ENCODE assay signal across 9 cellular contexts in the genomic region with DNA sequence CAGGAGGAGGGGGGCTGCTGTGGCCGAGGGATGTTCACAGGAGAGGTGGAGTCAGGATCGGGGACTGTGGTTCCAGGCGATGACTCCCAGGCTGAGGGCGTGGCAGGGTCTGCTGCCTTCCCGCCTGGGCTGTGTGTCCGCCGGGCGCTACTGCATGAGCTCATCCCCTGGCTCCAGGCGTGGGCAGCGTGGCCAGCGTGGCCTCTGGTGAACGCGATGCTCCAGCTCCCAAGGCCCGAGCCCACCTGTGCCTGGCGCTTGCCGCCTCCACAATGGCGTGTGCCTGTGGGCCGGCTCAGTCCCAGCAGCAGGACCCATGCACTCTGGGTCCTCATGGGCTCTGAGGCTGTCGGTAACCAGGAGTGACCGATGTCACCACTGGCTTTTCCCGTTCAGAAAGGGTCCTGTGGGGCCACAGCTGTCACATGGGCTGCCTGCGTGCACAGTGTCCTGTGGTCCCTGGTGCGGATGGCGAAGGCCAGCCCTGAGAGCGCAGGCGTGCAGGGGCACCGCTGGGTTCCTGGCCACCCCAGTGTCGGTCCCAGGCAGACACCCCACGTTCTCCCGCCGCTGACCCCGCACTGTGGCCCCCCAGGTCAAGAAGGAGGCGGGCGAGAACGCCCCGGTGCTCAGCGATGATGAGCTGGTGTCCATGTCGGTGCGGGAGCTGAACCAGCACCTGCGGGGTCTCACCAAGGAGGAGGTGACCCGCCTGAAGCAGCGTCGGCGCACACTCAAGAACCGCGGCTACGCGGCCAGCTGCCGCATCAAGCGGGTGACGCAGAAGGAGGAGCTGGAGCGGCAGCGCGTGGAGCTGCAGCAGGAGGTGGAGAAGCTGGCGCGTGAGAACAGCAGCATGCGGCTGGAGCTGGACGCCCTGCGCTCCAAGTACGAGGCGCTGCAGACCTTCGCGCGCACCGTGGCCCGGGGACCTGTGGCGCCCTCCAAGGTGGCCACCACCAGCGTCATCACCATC. TPM values are rescaled to one million over a fixed set of nuclear protein-coding genes. Genes with fewer than 3 reads are reported as not detected.
DNase-seq lines count a peak whose midpoint lies in the region; ATAC-seq, FAIRE-seq and TF ChIP-seq lines count a peak whose summit lies in the region.
"Had no signal": no experiment of that assay in that cellular context is flagged by ENCODE, and none has a peak within 500 bp of the region (broad histone marks: within the 10 kb centered on the region; RNA-seq: fewer than 3 reads in every experiment).

No MANE protein-coding gene starts in this region.

- peak overlapping the region; percentile 98 for H3K4me3 ChIP-seq in A549
- H3K4me3 ChIP-seq in effector memory CD4-positive, alpha-beta T cell (ENCODE audit: insufficient read depth, low read depth, low read length, poor library complexity, severe bottlenecking) = no peak overlapping the region

- WGBS in A549 (ENCODE audit: missing lambda C conversion rate) = 96% methylated on average over 42 of the region's 68 CpGs

- no peak for TF ChIP-seq RAD21 in A549 (conservative IDR thresholded peaks at IDR 0.05 in 1 of 2, IDR thresholded peaks at IDR 0.05 in 1 of 2)

- no peaks in the 10 kb centered on the region for H3K27me3 Mint-ChIP-seq in mesothelial cell of epicardium (ENCODE audit: low read depth)
- H3K27me3 Mint-ChIP-seq: dendritic cell treated with granulocyte-macrophage colony-stimulating factor and Interleukin-4, amounts not matched to agents 40 ng/mL and 50 ng/mL, for 4 days had no signal

- no peak for FAIRE-seq in A549 (lab: Jason Lieb, UNC)

- H3K4me1 Mint-ChIP-seq in mesothelial cell of epicardium = peaks cover 27% of the 10 kb centered on the region

- ATAC-seq in A549 = no peak

- H3K9me3 ChIP-seq in A549 = no peaks in the 10 kb centered on the region
- no peaks in the 10 kb centered on the region for H3K9me3 ChIP-seq in effector memory CD4-positive, alpha-beta T cell (ENCODE audit: control insufficient read depth, low read length)

- TF ChIP-seq EP300 in A549 (IDR thresholded peaks at IDR 0.05) = no peak

- H3K27ac Mint-ChIP-seq in mesothelial cell of epicardium = peak overlapping the region; percentile 90
- H3K27ac Mint-ChIP-seq: dendritic cell treated with granulocyte-macrophage colony-stimulating factor and Interleukin-4, amounts not matched to agents 40 ng/mL and 50 ng/mL, for 4 days; nephron had no signal

- H3K27ac ChIP-seq in A549 = peak overlapping the region; percentile 97 to 98
- H3K27ac ChIP-seq in effector memory CD4-positive, alpha-beta T cell (ENCODE audit: insufficient read depth, low read length, poor library complexity, severe bottlenecking) = no peak overlapping the region
- H3K27ac ChIP-seq: HL-60 had no signal

- H3K4me1 ChIP-seq in A549 = peaks cover 88% of the 10 kb centered on the region
- no peaks in the 10 kb centered on the region for H3K4me1 ChIP-seq in effector memory CD4-positive, alpha-beta T cell (ENCODE audit: control insufficient read depth, insufficient read depth, low read length, poor library complexity, severe bottlenecking)

- peaks cover 46% of the 10 kb centered on the region for H3K36me3 ChIP-seq in effector memory CD4-positive, alpha-beta T cell (ENCODE audit: control insufficient read depth, insufficient read depth, low read length)

- no peak for TF ChIP-seq POLR2A in A549 (IDR thresholded peaks at IDR 0.05; ENCODE audit: low read length)

- peak overlapping the region; percentile 98 for H3K4me2 ChIP-seq in A549

- H3K27me3 ChIP-seq in effector memory CD4-positive, alpha-beta T cell (replicated peaks; ENCODE audit: control insufficient read depth, insufficient read depth, low read length, poor library complexity, severe bottlenecking) = no peaks in the 10 kb centered on the region

- TF ChIP-seq CTCF in A549 (IDR thresholded peaks at IDR 0.05) (no peak), mesothelial cell of epicardium (IDR thresholded peaks at IDR 0.05; ENCODE audit: unreplicated experiment) (no peak)

- peak in 1 of 2 experiments; percentile 63 for DNase-seq in A549 (ENCODE audit: low read depth in 1 of 2, low spot score in 1 of 2)
- peak; percentile 74 for DNase-seq in astrocyte of the hippocampus (ENCODE audit: low read depth, low spot score)
- no peak for DNase-seq in mesothelial cell of epicardium (ENCODE audit: low spot score in 2 of 2, unreplicated experiment in 2 of 2)
- DNase-seq in effector memory CD4-positive, alpha-beta T cell = no peak
- no peak for DNase-seq in COLO668 (lab: John Stamatoyannopoulos, UW; ENCODE audit: unreplicated experiment)
- DNase-seq in kidney tubule cell (ENCODE audit: low spot score) = no peak

- no peaks in the 10 kb centered on the region for H3K9me3 Mint-ChIP-seq in mesothelial cell of epicardium
- H3K9me3 Mint-ChIP-seq: dendritic cell treated with granulocyte-macrophage colony-stimulating factor and Interleukin-4, amounts not matched to agents 40 ng/mL and 50 ng/mL, for 4 days; nephron had no signal

- peak overlapping the region; percentile 48 for H3K4me3 Mint-ChIP-seq in mesothelial cell of epicardium
- H3K4me3 Mint-ChIP-seq: dendritic cell treated with granulocyte-macrophage colony-stimulating factor and Interleukin-4, amounts not matched to agents 40 ng/mL and 50 ng/mL, for 4 days; nephron had no signal

- CTCF ChIA-PET in A549 (lab: Yijun Ruan, JAX) = interaction anchor here (0.8 to 18.4 kb wide), 3 partner anchors 17 to 35 kb away, joined by 3 to 204 read pairs (median 7); a partner anchor contains a TSS

- POLR2A ChIA-PET in A549 (lab: Yijun Ruan, JAX) = no interaction called here

- peaks cover 5% of the 10 kb centered on the region for H3K36me3 Mint-ChIP-seq in mesothelial cell of epicardium

TF ChIP-seq in A549, 52 proteins besides CTCF, POLR2A, EP300 and RAD21:
- TF ChIP-seq POLR2AphosphoS2 (conservative IDR thresholded peaks at IDR 0.05; ENCODE audit: low read length) = peak; percentile 89
- TF ChIP-seq, protein P1, sequence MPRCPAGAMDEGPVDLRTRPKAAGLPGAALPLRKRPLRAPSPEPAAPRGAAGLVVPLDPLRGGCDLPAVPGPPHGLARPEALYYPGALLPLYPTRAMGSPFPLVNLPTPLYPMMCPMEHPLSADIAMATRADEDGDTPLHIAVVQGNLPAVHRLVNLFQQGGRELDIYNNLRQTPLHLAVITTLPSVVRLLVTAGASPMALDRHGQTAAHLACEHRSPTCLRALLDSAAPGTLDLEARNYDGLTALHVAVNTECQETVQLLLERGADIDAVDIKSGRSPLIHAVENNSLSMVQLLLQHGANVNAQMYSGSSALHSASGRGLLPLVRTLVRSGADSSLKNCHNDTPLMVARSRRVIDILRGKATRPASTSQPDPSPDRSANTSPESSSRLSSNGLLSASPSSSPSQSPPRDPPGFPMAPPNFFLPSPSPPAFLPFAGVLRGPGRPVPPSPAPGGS (IDR thresholded peaks at IDR 0.05) = no peak
- TF ChIP-seq EHF (CRISPR knock-in tag; IDR thresholded peaks at IDR 0.05) = peak; percentile 58; the same call in 1 of the 2 replicates

RNA-seq across cellular contexts. Expression of a gene that starts 9.1 kb away (rescaled TPM):
- polyA plus RNA-seq in A549 (2011; rRNA removed) (61.0 and 67.9 TPM in 2 replicates), A549 (2017; fragmentation: RNase III; extraction: RNeasy Plus Mini Kit Qiagen cat#74134 plus additional on column Dnase treatment) (93.1 to 106 TPM (median 101 TPM) in 3 replicates)
- polyA plus RNA-seq in A549 (2012; cell fraction: cytosol; rRNA removed) = 47.0 and 67.0 TPM in 2 replicates
- polyA plus RNA-seq in A549 (2012; cell fraction: nucleus; rRNA removed) = 433 and 488 TPM in 2 replicates
- polyA minus RNA-seq in A549 (2011; rRNA and poly(A)+ RNA removed) = 25.5 and 36.5 TPM in 2 replicates
- 46.0 to 47.7 TPM (median 46.5 TPM) in 3 replicates for total RNA-seq in mesothelial cell of epicardium

RNA-seq across cellular contexts. Expression of a gene that starts 16.4 kb away (rescaled TPM):
- polyA plus RNA-seq in A549 (2011; rRNA removed) (18.4 and 22.0 TPM in 2 replicates), A549 (2017; fragmentation: RNase III; extraction: RNeasy Plus Mini Kit Qiagen cat#74134 plus additional on column Dnase treatment) (14.3 to 16.1 TPM (median 15.8 TPM) in 3 replicates)
- polyA plus RNA-seq in A549 (2012; cell fraction: cytosol; rRNA removed) = 22.6 and 32.6 TPM in 2 replicates
- polyA plus RNA-seq in A549 (2012; cell fraction: nucleus; rRNA removed) = 86.6 and 140 TPM in 2 replicates
- polyA minus RNA-seq in A549 (2011; rRNA and poly(A)+ RNA removed) = 51.8 and 53.5 TPM in 2 replicates
- 4.3 to 5.0 TPM (median 5.0 TPM) in 3 replicates for total RNA-seq in mesothelial cell of epicardium

RNA-seq across cellular contexts. Expression of a gene that starts 30.2 kb away (rescaled TPM):
- polyA plus RNA-seq in A549 (2011; rRNA removed) (83.9 and 89.3 TPM in 2 replicates), A549 (2017; fragmentation: RNase III; extraction: RNeasy Plus Mini Kit Qiagen cat#74134 plus additional on column Dnase treatment) (75.9 to 81.0 TPM (median 78.3 TPM) in 3 replicates)
- polyA plus RNA-seq in A549 (2012; cell fraction: cytosol; rRNA removed) = 158 and 161 TPM in 2 replicates
- 102 and 111 TPM in 2 replicates for polyA plus RNA-seq in A549 (2012; cell fraction: nucleus; rRNA removed)
- 22.6 and 32.9 TPM in 2 replicates for polyA minus RNA-seq in A549 (2011; rRNA and poly(A)+ RNA removed)
- 27.0 to 32.5 TPM (median 31.0 TPM) in 3 replicates for total RNA-seq in mesothelial cell of epicardium

RNA-seq across cellular contexts. Expression of a gene that starts 35.4 kb away (rescaled TPM):
- 14.6 and 18.4 TPM in 2 replicates for polyA plus RNA-seq in A549 (2011; rRNA removed)
- 50.9 and 73.0 TPM in 2 replicates for polyA plus RNA-seq in A549 (2012; cell fraction: cytosol; rRNA removed)
- 263 and 419 TPM in 2 replicates for polyA plus RNA-seq in A549 (2012; cell fraction: nucleus; rRNA removed)
- polyA plus RNA-seq in A549 (2017; fragmentation: RNase III; extraction: RNeasy Plus Mini Kit Qiagen cat#74134 plus additional on column Dnase treatment) = 48.0 to 48.7 TPM (median 48.1 TPM) in 3 replicates
- 28.4 and 51.5 TPM in 2 replicates for polyA minus RNA-seq in A549 (2011; rRNA and poly(A)+ RNA removed)
- total RNA-seq in mesothelial cell of epicardium = 141 to 163 TPM (median 149 TPM) in 3 replicates
